8 cellular contexts compared by ENCODE assay signal in genomic region chr9:6907772-6908381, GRCh38.
DNase-seq lines count a peak whose midpoint lies in the region; ATAC-seq and TF ChIP-seq lines count a peak whose summit lies in the region.

No MANE protein-coding gene starts in this region.

- no peak overlapping the region for H3K56ac ChIP-seq in IMR-90 (ENCODE audit: extremely low read depth, insufficient read depth, low read length)

- H3K14ac ChIP-seq in IMR-90 (replicated peaks; ENCODE audit: low read depth, low read length): no peak overlapping the region

- peaks cover 25% of the 10 kb centered on the region for H3K36me3 Mint-ChIP-seq in CD4-positive, alpha-beta T cell (ENCODE audit: low read depth)
- H3K36me3 Mint-ChIP-seq in activated CD4-positive, alpha-beta memory T cell treated with anti-CD3 and anti-CD28 coated beads for 36 hours: peaks cover 2% of the 10 kb centered on the region

- H3K9me3 ChIP-seq in CD4-positive, alpha-beta T cell (ENCODE audit: control insufficient read depth, low read length): no peaks in the 10 kb centered on the region
- no peaks in the 10 kb centered on the region for H3K9me3 ChIP-seq in IMR-90 (ENCODE audit: control insufficient read depth, insufficient read depth, low read length)
- H3K9me3 ChIP-seq in adrenal gland (replicated peaks in 1 of 3): no peaks in the 10 kb centered on the region
- H3K9me3 ChIP-seq in right lobe of liver: no peaks in the 10 kb centered on the region

- H2BK120ac ChIP-seq in IMR-90 (ENCODE audit: low read depth, low read length): no peak overlapping the region

- no peak overlapping the region for H2AK9ac ChIP-seq in IMR-90 (replicated peaks; ENCODE audit: low read depth, low read length, poor library complexity)

- no peak overlapping the region for H3K4me3 ChIP-seq in IMR-90 (ENCODE audit: insufficient read depth, low read depth, low read length)
- no peak overlapping the region for H3K4me3 ChIP-seq in adrenal gland
- no peak overlapping the region for H3K4me3 ChIP-seq in right lobe of liver

- no peak for ATAC-seq in CD4-positive, alpha-beta T cell (ENCODE audit: poor library complexity)
- ATAC-seq in IMR-90 (ENCODE audit: low read depth): peak; percentile 71
- no peak for ATAC-seq in right lobe of liver
- ATAC-seq in HG03565 (IDR thresholded peaks at IDR 0.05; ENCODE audit: unreplicated experiment): no peak
- no peak for ATAC-seq in GM18520 (IDR thresholded peaks at IDR 0.05; ENCODE audit: unreplicated experiment)

- peak; percentile 85 for TF ChIP-seq RAD21 in IMR-90 (IDR thresholded peaks at IDR 0.05; ENCODE audit: low read length)

- dilution Hi-C loops in IMR-90 (cut with HindIII; ENCODE audit: low sequenced_read_pairs, unreplicated experiment): no loop called here

- H3K4me1 ChIP-seq in IMR-90 (ENCODE audit: control insufficient read depth, insufficient read depth, low read length) (no peaks in the 10 kb centered on the region), adrenal gland (replicated peaks in 1 of 2) (no peaks in the 10 kb centered on the region), right lobe of liver (peaks cover 0 to 35% (median 4%) of the 10 kb centered on the region in 4 donors)

- no peaks in the 10 kb centered on the region for H3K27me3 Mint-ChIP-seq in CD4-positive, alpha-beta T cell
- no peaks in the 10 kb centered on the region for H3K27me3 Mint-ChIP-seq in activated CD4-positive, alpha-beta memory T cell treated with anti-CD3 and anti-CD28 coated beads for 36 hours

- CTCF ChIA-PET in CD4-positive, alpha-beta T cell (lab: Charles Lee): no interaction called here
- CTCF ChIA-PET in IMR-90 (lab: Yijun Ruan, JAX): no interaction called here
- CTCF ChIA-PET in activated CD4-positive, alpha-beta memory T cell treated with anti-CD3 and anti-CD28 coated beads for 36 hours (lab: Charles Lee): no interaction called here

- no peak overlapping the region for H4K5ac ChIP-seq in IMR-90 (ENCODE audit: low read depth, low read length)

- no peaks in the 10 kb centered on the region for H3K9me1 ChIP-seq in IMR-90 (ENCODE audit: insufficient read depth, low read length)

- in situ Hi-C loops in IMR-90 (cut with MboI; ENCODE audit: low sequenced_read_pairs): loop anchor here (10.0 kb wide), 1 partner anchor 627 kb away; no protein-coding TSS in a partner anchor

- no peak overlapping the region for H2BK5ac ChIP-seq in IMR-90 (ENCODE audit: low read depth, low read length, poor library complexity, severe bottlenecking)

- H3K23ac ChIP-seq in IMR-90 (ENCODE audit: low read depth, low read length): no peak overlapping the region

- no peaks in the 10 kb centered on the region for H3K9me3 Mint-ChIP-seq in CD4-positive, alpha-beta T cell
- no peaks in the 10 kb centered on the region for H3K9me3 Mint-ChIP-seq in activated CD4-positive, alpha-beta memory T cell treated with anti-CD3 and anti-CD28 coated beads for 36 hours

- no peak overlapping the region for H3K4me3 Mint-ChIP-seq in CD4-positive, alpha-beta T cell
- H3K4me3 Mint-ChIP-seq in activated CD4-positive, alpha-beta memory T cell treated with anti-CD3 and anti-CD28 coated beads for 36 hours: no peak overlapping the region

- peak overlapping the region; percentile 22 for H3K27ac Mint-ChIP-seq in CD4-positive, alpha-beta T cell
- no peak overlapping the region for H3K27ac Mint-ChIP-seq in activated CD4-positive, alpha-beta memory T cell treated with anti-CD3 and anti-CD28 coated beads for 36 hours

- H3K36me3 ChIP-seq in IMR-90 (ENCODE audit: control insufficient read depth, insufficient read depth, low read length) (no peaks in the 10 kb centered on the region), adrenal gland (replicated peaks in 1 of 2) (no peaks in the 10 kb centered on the region), right lobe of liver (no peaks in the 10 kb centered on the region)

- H2AK5ac ChIP-seq in IMR-90 (ENCODE audit: low read depth, low read length): no peak overlapping the region

- intact Hi-C loops in CD4-positive, alpha-beta T cell (cut with DNase I, micrococcal nuclease): no loop called here
- intact Hi-C loops in IMR-90 (cut with micrococcal nuclease): loop anchor here (2.0 to 10.0 kb wide), 6 partner anchors 64 to 629 kb away; no protein-coding TSS in a partner anchor
- intact Hi-C loops in adrenal gland (cut with DNase I): no loop called here
- intact Hi-C loops in right lobe of liver (cut with DNase I): no loop called here
- intact Hi-C loops in activated CD4-positive, alpha-beta memory T cell treated with anti-CD3 and anti-CD28 coated beads for 36 hours (cut with micrococcal nuclease): no loop called here

- no TSS peak for BruUV-seq in IMR-90 (replicated peaks; lab: Mats Ljungman, UMichigan)

- no peak overlapping the region for H3K4ac ChIP-seq in IMR-90 (ENCODE audit: low read depth, low read length)

- H3K27ac ChIP-seq in CD4-positive, alpha-beta T cell (ENCODE audit: low read depth, low read length): no peak overlapping the region
- H3K27ac ChIP-seq in IMR-90 (ENCODE audit: insufficient read depth, low read length) (no peak overlapping the region), adrenal gland (no peak overlapping the region), right lobe of liver (no peak overlapping the region)

- TF ChIP-seq CTCF in CD4-positive, alpha-beta T cell (IDR thresholded peaks at IDR 0.05): no peak
- TF ChIP-seq CTCF in IMR-90 (conservative IDR thresholded peaks at IDR 0.05; ENCODE audit: low read depth, low read length) (peak; percentile 82), adrenal gland (IDR thresholded peaks at IDR 0.05) (peak; percentile 60 to 84 (median 78)), right lobe of liver (IDR thresholded peaks at IDR 0.05) (peak; percentile 29 to 52 (median 37))

- 100% methylated on average over 1 of the region's 4 CpGs; no CpG with 5 or more reads in 1 of the 2 experiments for WGBS in IMR-90 (ENCODE audit: extremely low coverage in 2 of 2, insufficient read length in 1 of 2), 2 experiments
- WGBS in adrenal gland, 4 donors: 61 to 71% (median 67%) methylated on average over 4 of the region's 4 CpGs
- 84% methylated on average over 4 of the region's 4 CpGs for WGBS in right lobe of liver (ENCODE audit: insufficient coverage, low coverage, low lambda C conversion rate, missing lambda C conversion rate)

- no peak for DNase-seq in CD4-positive, alpha-beta T cell
- DNase-seq in IMR-90 (peak; percentile 55), adrenal gland (peak in 1 of 7 donors; percentile 25), right lobe of liver (no peak), 8988T (no peak)
- DNase-seq in activated CD4-positive, alpha-beta memory T cell treated with anti-CD3 and anti-CD28 coated beads for 36 hours: no peak

- no peaks in the 10 kb centered on the region for H3K27me3 ChIP-seq in CD4-positive, alpha-beta T cell (ENCODE audit: control insufficient read depth, insufficient read depth, low read length)
- H3K27me3 ChIP-seq in IMR-90 (ENCODE audit: control insufficient read depth, insufficient read depth, low read length): no peaks in the 10 kb centered on the region
- H3K27me3 ChIP-seq in adrenal gland: no peaks in the 10 kb centered on the region
- no peaks in the 10 kb centered on the region for H3K27me3 ChIP-seq in right lobe of liver

- H4K8ac ChIP-seq in IMR-90 (ENCODE audit: low read depth in 2 of 2, low read length in 2 of 2): no peak overlapping the region

- 0 out of 2 replicates have a peak, but pooled peaks cover 2% of the 10 kb centered on the region for H4K20me1 ChIP-seq in IMR-90 (ENCODE audit: insufficient read depth, low read length)

- TF ChIP-seq POLR2A in IMR-90 (IDR thresholded peaks at IDR 0.05; ENCODE audit: low read depth, low read length) (no peak), adrenal gland (IDR thresholded peaks at IDR 0.05) (no peak), right lobe of liver (IDR thresholded peaks at IDR 0.05) (no peak)

- H3K4me1 Mint-ChIP-seq in CD4-positive, alpha-beta T cell (ENCODE audit: low read depth): peaks cover 38% of the 10 kb centered on the region
- peaks cover 6% of the 10 kb centered on the region for H3K4me1 Mint-ChIP-seq in activated CD4-positive, alpha-beta memory T cell treated with anti-CD3 and anti-CD28 coated beads for 36 hours (ENCODE audit: low read depth)

- no peak overlapping the region for H2AFZ ChIP-seq in IMR-90 (replicated peaks; ENCODE audit: low read length, poor library complexity)

- no peak overlapping the region for H3K18ac ChIP-seq in IMR-90 (ENCODE audit: low read depth, low read length)

- no peak overlapping the region for H2BK20ac ChIP-seq in IMR-90 (ENCODE audit: low read depth, low read length)

- H4K91ac ChIP-seq in IMR-90 (ENCODE audit: insufficient read depth, low read depth, low read length): no peak overlapping the region

- no peaks in the 10 kb centered on the region; a peak in 1 of 4 replicates for H3K79me1 ChIP-seq in IMR-90 (ENCODE audit: low read depth in 1 of 2, low read length in 2 of 2)

- no peak overlapping the region for H2BK15ac ChIP-seq in IMR-90 (ENCODE audit: low read depth, low read length)

- POLR2A ChIA-PET in CD4-positive, alpha-beta T cell (lab: Charles Lee): no interaction called here
- POLR2A ChIA-PET in IMR-90 (lab: Charles Lee; ENCODE audit: unreplicated experiment): no interaction called here
- POLR2A ChIA-PET in activated CD4-positive, alpha-beta memory T cell treated with anti-CD3 and anti-CD28 coated beads for 36 hours (lab: Charles Lee): no interaction called here

- no peak overlapping the region for H3K9ac ChIP-seq in IMR-90 (ENCODE audit: low read depth, low read length)

- no peak overlapping the region for H3K4me2 ChIP-seq in IMR-90 (ENCODE audit: low read depth, low read length)

TF ChIP-seq in IMR-90, 13 proteins besides CTCF, POLR2A, EP300 and RAD21:
- TF ChIP-seq SMC3 (IDR thresholded peaks at IDR 0.05; ENCODE audit: low read depth, low read length) (peak; percentile 67), MAFK (IDR thresholded peaks at IDR 0.05; ENCODE audit: low read depth, low read length) (no peak)
